ENCODE assay signal across 7 cellular contexts in the genomic region with DNA sequence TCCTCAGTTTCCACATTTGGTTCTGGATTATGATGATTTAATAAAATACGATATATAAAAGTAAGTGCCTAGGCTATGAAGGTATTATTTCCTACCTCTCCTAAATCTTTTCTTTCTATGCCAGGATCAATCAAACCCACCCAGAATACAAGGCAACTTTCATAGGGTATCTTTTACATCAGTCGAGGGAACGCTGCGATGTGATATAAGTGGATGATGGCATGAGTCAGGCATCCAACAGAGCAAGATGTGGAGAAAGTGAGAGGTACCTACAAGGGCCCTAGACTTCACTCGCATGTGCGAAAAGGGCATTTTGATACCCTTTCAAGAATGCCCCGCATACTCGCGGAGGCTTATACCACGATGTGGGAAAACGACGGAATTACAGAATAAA. TPM values are rescaled to one million over a fixed set of nuclear protein-coding genes. Genes with fewer than 3 reads are reported as not detected.
DNase-seq lines count a peak whose midpoint lies in the region; ATAC-seq and TF ChIP-seq lines count a peak whose summit lies in the region.

No MANE protein-coding gene starts in this region.

- H3K9me3 ChIP-seq in HAP-1: no peaks in the 10 kb centered on the region
- no peaks in the 10 kb centered on the region for H3K9me3 ChIP-seq in prostate gland

- in situ Hi-C loops in HAP-1 (cut with MboI; ENCODE audit: low sequenced_read_pairs): no loop called here

- no peak for ATAC-seq in HG02870 (IDR thresholded peaks at IDR 0.05; ENCODE audit: unreplicated experiment)
- ATAC-seq in GM21737 (IDR thresholded peaks at IDR 0.05; ENCODE audit: unreplicated experiment): no peak

- DNase-seq in HAP-1 (ENCODE audit: low spot score in 2 of 2) (no peak), RKO (ENCODE audit: low spot score) (peak; percentile 29), fibroblast of gingiva (ENCODE audit: low read depth) (peak; percentile 8), prostate gland (ENCODE audit: low spot score) (no peak), HCEC 1CT (no peak)

- peak overlapping the region; percentile 76 to 78 for H3K27ac ChIP-seq in prostate gland

- peaks cover 9% of the 10 kb centered on the region for H3K4me1 ChIP-seq in HAP-1
- H3K4me1 ChIP-seq in prostate gland (replicated peaks): no peaks in the 10 kb centered on the region

- peak overlapping the region; percentile 86 for H3K4me3 ChIP-seq in HAP-1
- H3K4me3 ChIP-seq in prostate gland: peak overlapping the region; percentile 72 to 83

- H3K27me3 ChIP-seq in HAP-1 (ENCODE audit: low read depth) (no peaks in the 10 kb centered on the region), prostate gland (replicated peaks; ENCODE audit: insufficient read depth) (no peaks in the 10 kb centered on the region)

- H3K36me3 ChIP-seq in HAP-1 (replicated peaks) (no peaks in the 10 kb centered on the region), prostate gland (no peaks in the 10 kb centered on the region)

- no peak for TF ChIP-seq CTCF in prostate gland (IDR thresholded peaks at IDR 0.05)

- intact Hi-C loops in prostate gland (cut with DNase I): loop anchor here (5.0 to 10.0 kb wide), 2 partner anchors 77 to 124 kb away; no protein-coding TSS in a partner anchor

- no peak for TF ChIP-seq POLR2A in prostate gland (IDR thresholded peaks at IDR 0.05)

- WGBS in prostate gland: 19% methylated on average over 12 of the region's 12 CpGs

RNA-seq across cellular contexts. Expression of a gene that starts 0.7 kb away (rescaled TPM):
- total RNA-seq in prostate gland: 10 to 100 TPM; 24.7 to 26.6 TPM

Comparison
In these comparisons a context has a peak if more than half of its experiments do, and no peak if none do; other contexts are left out.
1. DNase-seq: peak in RKO (single experiment) and fibroblast of gingiva (single experiment); none in HAP-1 (0 of 2), prostate gland (single experiment) and HCEC 1CT (single experiment).